Comparison of ENCODE assay signal across 8 cellular contexts in the genomic region with DNA sequence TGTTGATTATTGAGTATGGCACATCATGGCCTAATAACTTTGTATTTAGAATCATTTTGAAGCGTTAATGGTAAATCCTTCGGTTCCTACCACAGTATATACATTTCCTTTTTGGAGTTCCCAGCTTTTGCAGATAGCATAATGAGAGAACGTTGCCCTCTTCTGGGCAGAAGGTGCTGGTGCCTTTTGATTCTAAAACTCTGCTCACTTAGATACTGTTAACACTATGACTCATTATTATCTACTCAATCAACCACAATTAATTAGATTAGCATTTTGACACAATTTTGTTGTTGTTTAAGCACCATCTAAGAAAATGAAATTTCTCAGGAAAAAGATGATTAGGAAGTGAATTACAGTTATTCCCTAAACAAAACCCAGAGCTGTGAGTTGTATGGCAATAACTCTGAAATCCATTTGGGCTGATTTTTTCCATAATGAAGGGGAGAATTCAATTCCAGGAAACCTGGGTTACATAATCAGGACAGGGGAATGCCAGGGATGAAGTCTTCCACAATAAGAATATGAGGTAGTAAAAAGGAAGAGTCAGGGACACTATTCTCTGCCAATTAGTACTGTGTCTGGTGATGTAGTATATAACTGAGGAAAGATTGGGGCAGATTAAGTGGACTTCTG. TPM values are rescaled to one million over a fixed set of nuclear protein-coding genes. Genes with fewer than 3 reads are reported as not detected.
A peak's percentile ranks its signal among the peaks of the same experiment; 100 is the strongest.
DNase-seq lines count a peak whose midpoint lies in the region; ATAC-seq and FAIRE-seq lines count a peak whose summit lies in the region.

No MANE protein-coding gene starts in this region.

- no peak overlapping the region for H3K4ac ChIP-seq in mesendoderm (ENCODE audit: low read depth, low read length)

- no peak overlapping the region for H3K4me3 Mint-ChIP-seq in T-cell
- no peak overlapping the region for H3K4me3 Mint-ChIP-seq in effector memory CD8-positive, alpha-beta T cell

- H4K5ac ChIP-seq in mesendoderm (ENCODE audit: low read length): no peak overlapping the region

- no peaks in the 10 kb centered on the region for H3K79me2 ChIP-seq in mesendoderm (ENCODE audit: control insufficient read depth, insufficient read depth, low read length)

- peak; percentile 97 for FAIRE-seq in A204.1 (lab: Jason Lieb, UNC)

- no peaks in the 10 kb centered on the region for H3K4me1 ChIP-seq in mesendoderm (ENCODE audit: control insufficient read depth, low read depth, low read length)

- H3K4me2 ChIP-seq in mesendoderm (ENCODE audit: low read length): no peak overlapping the region

- no peak overlapping the region for H2AK5ac ChIP-seq in mesendoderm (ENCODE audit: low read length)

- H3K18ac ChIP-seq in mesendoderm (ENCODE audit: low read length): no peak overlapping the region

- no peak overlapping the region for H3K56ac ChIP-seq in mesendoderm (ENCODE audit: low read length)

- H3K36me3 Mint-ChIP-seq in T-cell: no peaks in the 10 kb centered on the region
- H3K36me3 Mint-ChIP-seq in effector memory CD8-positive, alpha-beta T cell (ENCODE audit: insufficient read depth): peaks cover 4% of the 10 kb centered on the region

- H2BK15ac ChIP-seq in mesendoderm (replicated peaks; ENCODE audit: low read depth): no peak overlapping the region

- CTCF ChIA-PET in T-cell (lab: Charles Lee): interaction anchor here (0.6 to 3.2 kb wide), 12 partner anchors 9 to 1098 kb away, joined by 3 to 29 read pairs (median 6); a partner anchor contains a TSS

- H3K27ac Mint-ChIP-seq in T-cell: no peak overlapping the region
- H3K27ac Mint-ChIP-seq in effector memory CD8-positive, alpha-beta T cell: no peak overlapping the region

- H3K23ac ChIP-seq in mesendoderm (ENCODE audit: low read length): no peak overlapping the region

- H3K4me1 Mint-ChIP-seq in T-cell: peaks cover 3 to 30% (median 27%) of the 10 kb centered on the region in 3 donors
- peaks cover 5 to 6% of the 10 kb centered on the region in 2 donors for H3K4me1 Mint-ChIP-seq in effector memory CD8-positive, alpha-beta T cell (ENCODE audit: low read depth in 2 of 2)

- no peaks in the 10 kb centered on the region for H3K27me3 ChIP-seq in mesendoderm (ENCODE audit: insufficient read depth, low read length, poor library complexity)

- H3K36me3 ChIP-seq in mesendoderm (ENCODE audit: control insufficient read depth, insufficient read depth, low read length): no peaks in the 10 kb centered on the region

- POLR2A ChIA-PET in T-cell (lab: Charles Lee): interaction anchor here in 1 of 2 donors (1.0 kb wide), 1 partner anchor 13 kb away, joined by 3 read pairs; no protein-coding TSS in a partner anchor

- H2BK120ac ChIP-seq in mesendoderm (ENCODE audit: low read depth, low read length): no peak overlapping the region

- ATAC-seq in HG02571 (IDR thresholded peaks at IDR 0.05; ENCODE audit: unreplicated experiment) (peak; percentile 79), T-cell (replicated peaks in 1 of 4) (peak; percentile 64 to 78 (median 73))
- peak; percentile 83 for ATAC-seq in effector memory CD8-positive, alpha-beta T cell (replicated peaks)

- no peak overlapping the region for H3K9ac ChIP-seq in mesendoderm (ENCODE audit: low read length)

- H3K27me3 Mint-ChIP-seq in T-cell: peaks cover 3 to 6% of the 10 kb centered on the region in 2 donors
- H3K27me3 Mint-ChIP-seq in effector memory CD8-positive, alpha-beta T cell: peaks cover 30 to 40% of the 10 kb centered on the region in 2 donors

- H3K9me3 Mint-ChIP-seq in T-cell: no peaks in the 10 kb centered on the region
- H3K9me3 Mint-ChIP-seq in effector memory CD8-positive, alpha-beta T cell: no peaks in the 10 kb centered on the region

- no peak overlapping the region for H3K4me3 ChIP-seq in mesendoderm (ENCODE audit: low read length)

- no peak overlapping the region for H3K27ac ChIP-seq in mesendoderm (ENCODE audit: low read depth, low read length)

- H3K79me1 ChIP-seq in mesendoderm (ENCODE audit: low read length): no peaks in the 10 kb centered on the region

- no CpG with 5 or more reads among the region's 3 CpGs for WGBS in mesendoderm (ENCODE audit: extremely low coverage, insufficient coverage, low lambda C conversion rate)

- no peak overlapping the region for H2BK5ac ChIP-seq in mesendoderm (ENCODE audit: low read length)

- no peak overlapping the region for H4K8ac ChIP-seq in mesendoderm (ENCODE audit: low read depth, low read length)

- DNase-seq in GF-D8 (lab: John Stamatoyannopoulos, UW) (peak; percentile 23), NCI-H1105 treated with DMSO at 0.1 percent for 48 hours (lab: John Stamatoyannopoulos, UW) (peak; percentile 75), T-cell (peak in 13 of 34 experiments; percentile 16 to 40 (median 24)), mesendoderm (peak; percentile 70)
- peak; percentile 22 to 35 (median 30) for DNase-seq in effector memory CD8-positive, alpha-beta T cell
- no peak for DNase-seq in stimulated activated naive CD4-positive, alpha-beta T cell treated with Interleukin-2 at 50 U/mL for 16 hours (lab: John Stamatoyannopoulos, UW)

RNA-seq across cellular contexts. Expression of a gene that starts 11.5 kb away (rescaled TPM):
- total RNA-seq in T-cell: 10 to 100 TPM; 32.3 to 63.6 (median 41.9) TPM
- 99.0 TPM for polyA plus RNA-seq in mesendoderm (2013, experiment 1 of 2)
- 101 TPM for polyA plus RNA-seq in mesendoderm (2013, experiment 2 of 2)
